In genomic region chr11:99271527-99271926, GRCh38 we compare ENCODE assay signal across 1 cellular context.
TF ChIP-seq lines count a peak whose summit lies in the region.

No MANE protein-coding gene starts in this region.

TF ChIP-seq in H1, 55 proteins besides CTCF, POLR2A, EP300 and RAD21 (continued from another document):
- TF ChIP-seq ATF2 (IDR thresholded peaks at IDR 0.05; ENCODE audit: low read length), result no peak
- TF ChIP-seq TCF12 (IDR thresholded peaks at IDR 0.05; ENCODE audit: low read depth, low read length), result 0 out of 2 replicates have a peak, but pooled peaks have one; percentile 58
- TF ChIP-seq YY1 (IDR thresholded peaks at IDR 0.05; ENCODE audit: low read depth, low read length), result 0 out of 2 replicates have a peak, but pooled peaks have one; percentile 11
- TF ChIP-seq CHD1 (IDR thresholded peaks at IDR 0.05; ENCODE audit: low read depth, low read length), result no peak
- no peak for TF ChIP-seq BACH1 (IDR thresholded peaks at IDR 0.05; ENCODE audit: low read length)
- TF ChIP-seq SAP30 (IDR thresholded peaks at IDR 0.05; ENCODE audit: insufficient read depth, insufficient replicate concordance, low read length), result no peak
- TF ChIP-seq SUZ12 (IDR thresholded peaks at IDR 0.05; ENCODE audit: low read length), result no peak
- TF ChIP-seq KDM5A (IDR thresholded peaks at IDR 0.05; ENCODE audit: low read length), result no peak
- TF ChIP-seq SRF (IDR thresholded peaks at IDR 0.05; ENCODE audit: low read depth, low read length), result no peak
- TF ChIP-seq RNF2 (IDR thresholded peaks at IDR 0.05; ENCODE audit: borderline replicate concordance, low read depth, low read length, missing control alignments, poor library complexity, severe bottlenecking), result no peak
